In genomic region chr1:152415454-152416227, GRCh38 we compare ENCODE assay signal across 41 cellular contexts. TPM values are rescaled to one million over a fixed set of nuclear protein-coding genes. Genes with fewer than 3 reads are reported as not detected.
"Had no signal": no experiment of that assay in that cellular context is flagged by ENCODE, and none has a peak within 500 bp of the region (broad histone marks: within the 10 kb centered on the region; RNA-seq: fewer than 3 reads in every experiment).

No MANE protein-coding gene starts in this region.

- H3K27ac Mint-ChIP-seq: activated naive CD4-positive, alpha-beta T cell treated with anti-CD3 and anti-CD28 coated beads for 36 hours; activated naive CD4-positive, alpha-beta T cell treated with anti-CD3 and anti-CD28 coated beads, Interleukin-2, amount 10 ng/mL, durations not matched to agents 7 days and 5 days; activated naive CD4-positive, alpha-beta T cell treated with anti-CD3 and anti-CD28 coated beads, Interleukin-2, amount 50 U/mL, for 24 hours; activated naive CD4-positive, alpha-beta T cell treated with anti-CD3 and anti-CD28 coated beads, Interleukin-2, amount 50 U/mL, for 72 hours; activated naive CD8-positive, alpha-beta T cell; activated naive CD8-positive, alpha-beta T cell treated with anti-CD3 and anti-CD28 coated beads for 36 hours; activated naive CD8-positive, alpha-beta T cell treated with anti-CD3 and anti-CD28 coated beads, Interleukin-2, amount 10 ng/mL, durations not matched to agents 7 days and 5 days; activated naive CD8-positive, alpha-beta T cell treated with anti-CD3 and anti-CD28 coated beads, Interleukin-2, amount 50 U/mL, for 24 hours; activated T-cell treated with anti-CD3 and anti-CD28 coated beads, Interleukin-2, amount 50 U/mL, for 24 hours; activated T-cell treated with anti-CD3 and anti-CD28 coated beads, Interleukin-2, amount 50 U/mL, for 72 hours; activated T-helper 1 cell treated with anti-CD3 and anti-CD28 coated beads, Interleukin-12 subunit alpha, Interleukin-12 subunit beta, Interleukin-2, Interleukin-4 antibody, amounts not matched to agents 30 ng/mL and 10 ng/mL and 1 ng/mL, durations not matched to agents 14 hours and 24 hours and 36 hours; activated T-helper 17 cell treated with anti-CD3 and anti-CD28 coated beads, Interleukin-2, amount 50 U/mL, for 72 hours; activated T-helper 2 cell treated with anti-CD3 and anti-CD28 coated beads, Interferon-gamma antibody, Interleukin-2, Interleukin-4, amounts not matched to agents 10 μg/mL and 5 μg/mL and 100 μg/mL, durations not matched to agents 14 hours and 24 hours and 36 hours; brain had no signal

- H3K27ac ChIP-seq: adrenal gland, ascending aorta, body of pancreas, brain microvascular endothelial cell, breast epithelium, cardiac muscle cell had no signal

- H3K4me3 Mint-ChIP-seq: activated naive CD4-positive, alpha-beta T cell treated with anti-CD3 and anti-CD28 coated beads for 36 hours; activated naive CD4-positive, alpha-beta T cell treated with anti-CD3 and anti-CD28 coated beads, Interleukin-2, amount 10 ng/mL, durations not matched to agents 7 days and 5 days; activated naive CD4-positive, alpha-beta T cell treated with anti-CD3 and anti-CD28 coated beads, Interleukin-2, amount 50 U/mL, for 24 hours; activated naive CD8-positive, alpha-beta T cell; activated naive CD8-positive, alpha-beta T cell treated with anti-CD3 and anti-CD28 coated beads for 36 hours; activated naive CD8-positive, alpha-beta T cell treated with anti-CD3 and anti-CD28 coated beads, Interleukin-2, amount 10 ng/mL, durations not matched to agents 7 days and 5 days; activated naive CD8-positive, alpha-beta T cell treated with anti-CD3 and anti-CD28 coated beads, Interleukin-2, amount 50 U/mL, for 24 hours; activated T-cell treated with anti-CD3 and anti-CD28 coated beads, Interleukin-2, amount 50 U/mL, for 24 hours; activated T-cell treated with anti-CD3 and anti-CD28 coated beads, Interleukin-2, amount 50 U/mL, for 4 hours; activated T-cell treated with anti-CD3 and anti-CD28 coated beads, Interleukin-2, amount 50 U/mL, for 72 hours; activated T-helper 1 cell treated with anti-CD3 and anti-CD28 coated beads, Interleukin-12 subunit alpha, Interleukin-12 subunit beta, Interleukin-2, Interleukin-4 antibody, amounts not matched to agents 30 ng/mL and 10 ng/mL and 1 ng/mL, durations not matched to agents 14 hours and 24 hours and 36 hours; activated T-helper 17 cell treated with anti-CD3 and anti-CD28 coated beads, Interleukin-2, amount 50 U/mL, for 72 hours; brain; central memory CD8-positive, alpha-beta T cell had no signal

- H3K36me3 Mint-ChIP-seq: activated naive CD4-positive, alpha-beta T cell treated with anti-CD3 and anti-CD28 coated beads, Interleukin-2, amount 10 ng/mL, durations not matched to agents 7 days and 5 days; activated naive CD4-positive, alpha-beta T cell treated with anti-CD3 and anti-CD28 coated beads, Interleukin-2, amount 50 U/mL, for 24 hours; activated naive CD4-positive, alpha-beta T cell treated with anti-CD3 and anti-CD28 coated beads, Interleukin-2, amount 50 U/mL, for 72 hours; activated naive CD8-positive, alpha-beta T cell; activated naive CD8-positive, alpha-beta T cell treated with anti-CD3 and anti-CD28 coated beads for 36 hours; activated naive CD8-positive, alpha-beta T cell treated with anti-CD3 and anti-CD28 coated beads, Interleukin-2, amount 10 ng/mL, durations not matched to agents 7 days and 5 days; brain had no signal

- DNase-seq: activated effector memory CD4-positive, alpha-beta T cell treated with anti-CD3 and anti-CD28 coated beads, Interleukin-2, amount 50 U/mL, for 16 hours; activated effector memory CD4-positive, alpha-beta T cell treated with Interleukin-2 at 50 U/mL for 16 hours; activated gamma-delta T cell; activated gamma-delta T cell treated with Interleukin-2 at 50 U/mL for 16 hours; activated naive CD4-positive, alpha-beta T cell; activated naive CD4-positive, alpha-beta T cell treated with anti-CD3 and anti-CD28 coated beads for 36 hours; activated naive CD4-positive, alpha-beta T cell treated with anti-CD3 and anti-CD28 coated beads, Interleukin-2, amount 10 ng/mL, durations not matched to agents 7 days and 5 days; activated naive CD4-positive, alpha-beta T cell treated with anti-CD3 and anti-CD28 coated beads, Interleukin-2, amount 50 U/mL, for 16 hours; activated naive CD8-positive, alpha-beta T cell treated with anti-CD3 and anti-CD28 coated beads for 36 hours; activated naive CD8-positive, alpha-beta T cell treated with anti-CD3 and anti-CD28 coated beads, Interleukin-2, amount 10 ng/mL, durations not matched to agents 7 days and 5 days; activated naive CD8-positive, alpha-beta T cell treated with anti-CD3 and anti-CD28 coated beads, Interleukin-2, amount 50 U/mL, for 24 hours; activated T-cell treated with anti-CD3 and anti-CD28 coated beads for 4 hours; activated T-cell treated with anti-CD3 and anti-CD28 coated beads, Interleukin-2, amount 50 U/mL, for 1 hour; activated T-cell treated with anti-CD3 and anti-CD28 coated beads, Interleukin-2, amount 50 U/mL, for 24 hours; activated T-cell treated with anti-CD3 and anti-CD28 coated beads, Interleukin-2, amount 50 U/mL, for 4 hours; activated T-cell treated with anti-CD3 and anti-CD28 coated beads, Interleukin-2, amount 50 U/mL, for 48 hours; activated T-cell treated with anti-CD3 and anti-CD28 coated beads, Interleukin-2, amount 50 U/mL, for 72 hours; adrenal gland; amniotic stem cell; amygdala; anterior cingulate cortex; aorta; body of pancreas; brain microvascular endothelial cell; caudate nucleus; central memory CD4-positive, alpha-beta T cell; cerebellar nuclear complex had no signal

- H3K9me3 Mint-ChIP-seq: activated naive CD4-positive, alpha-beta T cell treated with anti-CD3 and anti-CD28 coated beads for 36 hours; activated naive CD4-positive, alpha-beta T cell treated with anti-CD3 and anti-CD28 coated beads, Interleukin-2, amount 10 ng/mL, durations not matched to agents 7 days and 5 days; activated naive CD4-positive, alpha-beta T cell treated with anti-CD3 and anti-CD28 coated beads, Interleukin-2, amount 50 U/mL, for 24 hours; activated naive CD4-positive, alpha-beta T cell treated with anti-CD3 and anti-CD28 coated beads, Interleukin-2, amount 50 U/mL, for 72 hours; activated naive CD8-positive, alpha-beta T cell treated with anti-CD3 and anti-CD28 coated beads for 36 hours; activated naive CD8-positive, alpha-beta T cell treated with anti-CD3 and anti-CD28 coated beads, Interleukin-2, amount 10 ng/mL, durations not matched to agents 7 days and 5 days; activated naive CD8-positive, alpha-beta T cell treated with anti-CD3 and anti-CD28 coated beads, Interleukin-2, amount 50 U/mL, for 24 hours; activated T-cell treated with anti-CD3 and anti-CD28 coated beads, Interleukin-2, amount 50 U/mL, for 24 hours; activated T-cell treated with anti-CD3 and anti-CD28 coated beads, Interleukin-2, amount 50 U/mL, for 4 hours; activated T-cell treated with anti-CD3 and anti-CD28 coated beads, Interleukin-2, amount 50 U/mL, for 72 hours; activated T-helper 1 cell treated with anti-CD3 and anti-CD28 coated beads, Interleukin-12 subunit alpha, Interleukin-12 subunit beta, Interleukin-2, Interleukin-4 antibody, amounts not matched to agents 30 ng/mL and 10 ng/mL and 1 ng/mL, durations not matched to agents 14 hours and 24 hours and 36 hours; activated T-helper 17 cell treated with anti-CD3 and anti-CD28 coated beads, Interleukin-2, amount 50 U/mL, for 72 hours; activated T-helper 2 cell treated with anti-CD3 and anti-CD28 coated beads, Interferon-gamma antibody, Interleukin-2, Interleukin-4, amounts not matched to agents 10 μg/mL and 5 μg/mL and 100 μg/mL, durations not matched to agents 14 hours and 24 hours and 36 hours; central memory CD8-positive, alpha-beta T cell had no signal

- H3K4me3 ChIP-seq: adrenal gland, ascending aorta, body of pancreas, breast epithelium, cardiac muscle cell had no signal

- H3K4me1 ChIP-seq: adrenal gland, ascending aorta, breast epithelium had no signal

- H3K9me3 ChIP-seq: adrenal gland, ascending aorta, body of pancreas, breast epithelium had no signal

- H3K4me1 Mint-ChIP-seq: activated naive CD4-positive, alpha-beta T cell treated with anti-CD3 and anti-CD28 coated beads, Interleukin-2, amount 10 ng/mL, durations not matched to agents 7 days and 5 days; activated naive CD4-positive, alpha-beta T cell treated with anti-CD3 and anti-CD28 coated beads, Interleukin-2, amount 50 U/mL, for 24 hours; activated naive CD8-positive, alpha-beta T cell treated with anti-CD3 and anti-CD28 coated beads for 36 hours; activated naive CD8-positive, alpha-beta T cell treated with anti-CD3 and anti-CD28 coated beads, Interleukin-2, amount 10 ng/mL, durations not matched to agents 7 days and 5 days; activated naive CD8-positive, alpha-beta T cell treated with anti-CD3 and anti-CD28 coated beads, Interleukin-2, amount 50 U/mL, for 24 hours; activated T-helper 17 cell treated with anti-CD3 and anti-CD28 coated beads, Interleukin-2, amount 50 U/mL, for 72 hours; brain; central memory CD8-positive, alpha-beta T cell had no signal

- H3K27me3 ChIP-seq: adrenal gland, ascending aorta, body of pancreas, brain microvascular endothelial cell, breast epithelium, cardiac muscle cell had no signal

- H3K36me3 ChIP-seq: adrenal gland, ascending aorta, brain microvascular endothelial cell, breast epithelium, cardiac muscle cell had no signal

RNA-seq across cellular contexts. Expression of gene CRNN, which starts 1.6 kb away (rescaled TPM):
- total RNA-seq: activated naive CD4-positive, alpha-beta T cell treated with anti-CD3 and anti-CD28 coated beads for 36 hours; activated naive CD4-positive, alpha-beta T cell treated with anti-CD3 and anti-CD28 coated beads, Interleukin-2, amount 50 U/mL, for 72 hours; activated naive CD8-positive, alpha-beta T cell treated with anti-CD3 and anti-CD28 coated beads for 36 hours; activated naive CD8-positive, alpha-beta T cell treated with anti-CD3 and anti-CD28 coated beads, Interleukin-2, amount 10 ng/mL, durations not matched to agents 7 days and 5 days; activated T-cell treated with anti-CD3 and anti-CD28 coated beads, Interleukin-2, amount 50 U/mL, for 4 hours; activated T-cell treated with anti-CD3 and anti-CD28 coated beads, Interleukin-2, amount 50 U/mL, for 72 hours; activated T-helper 1 cell treated with anti-CD3 and anti-CD28 coated beads, Interleukin-12 subunit alpha, Interleukin-12 subunit beta, Interleukin-2, Interleukin-4 antibody, amounts not matched to agents 30 ng/mL and 10 ng/mL and 1 ng/mL, durations not matched to agents 14 hours and 24 hours and 36 hours; activated T-helper 17 cell treated with anti-CD3 and anti-CD28 coated beads, Interleukin-2, amount 50 U/mL, for 72 hours; activated T-helper 2 cell treated with anti-CD3 and anti-CD28 coated beads, Interferon-gamma antibody, Interleukin-2, Interleukin-4, amounts not matched to agents 10 μg/mL and 5 μg/mL and 100 μg/mL, durations not matched to agents 14 hours and 24 hours and 36 hours; adrenal gland; aorta; astrocyte; body of pancreas; cardiac muscle cell; cardiac septum; cerebellum had no signal
- polyA plus RNA-seq: cardiac muscle cell had no signal

RNA-seq across cellular contexts. Expression of gene FLG2, which starts 55.8 kb away (rescaled TPM):
- total RNA-seq: activated naive CD4-positive, alpha-beta T cell treated with anti-CD3 and anti-CD28 coated beads for 36 hours; activated naive CD4-positive, alpha-beta T cell treated with anti-CD3 and anti-CD28 coated beads, Interleukin-2, amount 50 U/mL, for 72 hours; activated naive CD8-positive, alpha-beta T cell treated with anti-CD3 and anti-CD28 coated beads for 36 hours; activated naive CD8-positive, alpha-beta T cell treated with anti-CD3 and anti-CD28 coated beads, Interleukin-2, amount 10 ng/mL, durations not matched to agents 7 days and 5 days; activated T-cell treated with anti-CD3 and anti-CD28 coated beads, Interleukin-2, amount 50 U/mL, for 4 hours; activated T-cell treated with anti-CD3 and anti-CD28 coated beads, Interleukin-2, amount 50 U/mL, for 72 hours; activated T-helper 1 cell treated with anti-CD3 and anti-CD28 coated beads, Interleukin-12 subunit alpha, Interleukin-12 subunit beta, Interleukin-2, Interleukin-4 antibody, amounts not matched to agents 30 ng/mL and 10 ng/mL and 1 ng/mL, durations not matched to agents 14 hours and 24 hours and 36 hours; activated T-helper 17 cell treated with anti-CD3 and anti-CD28 coated beads, Interleukin-2, amount 50 U/mL, for 72 hours; activated T-helper 2 cell treated with anti-CD3 and anti-CD28 coated beads, Interferon-gamma antibody, Interleukin-2, Interleukin-4, amounts not matched to agents 10 μg/mL and 5 μg/mL and 100 μg/mL, durations not matched to agents 14 hours and 24 hours and 36 hours; adrenal gland; aorta; ascending aorta; astrocyte; body of pancreas; breast epithelium; cardiac muscle cell; cardiac septum; cerebellum had no signal
- polyA plus RNA-seq: adrenal gland, aorta, cardiac muscle cell had no signal
